Comparison of ENCODE assay signal across 18 cellular contexts in the genomic region with DNA sequence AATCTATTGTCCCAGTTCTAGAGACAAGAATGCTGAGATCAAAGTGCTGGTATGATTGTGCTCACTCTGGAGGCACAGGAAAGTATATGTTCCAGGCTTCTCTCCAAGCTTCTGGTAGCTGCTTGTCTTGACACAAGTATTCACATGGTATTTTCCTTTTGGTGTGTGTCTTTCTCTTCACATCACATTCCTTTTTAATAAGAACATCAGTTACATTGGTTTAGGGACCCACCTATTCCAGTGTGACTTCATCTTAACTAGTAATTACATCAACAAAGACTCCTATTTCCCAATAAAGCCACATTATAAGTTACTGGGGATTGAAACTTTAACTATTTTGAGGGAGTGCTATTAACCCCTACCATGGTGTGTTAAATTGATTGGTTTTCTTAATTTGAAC.
DNase-seq lines count a peak whose midpoint lies in the region; ATAC-seq and TF ChIP-seq lines count a peak whose summit lies in the region.
"Had no signal": no experiment of that assay in that cellular context is flagged by ENCODE, and none has a peak within 500 bp of the region (broad histone marks: within the 10 kb centered on the region; RNA-seq: fewer than 3 reads in every experiment).

No MANE protein-coding gene starts in this region.

- DNase-seq in Calu3 = no peak
- DNase-seq in amniotic epithelial cell (ENCODE audit: low read depth) = peak; percentile 9
- DNase-seq in epithelial cell of esophagus (ENCODE audit: low read depth) = peak; percentile 80
- peak; percentile 35 for DNase-seq in kidney epithelial cell (ENCODE audit: low read depth)
- no peak for DNase-seq in effector CD8-positive, alpha-beta T cell (lab: John Stamatoyannopoulos, UW)
- DNase-seq in germinal center (ENCODE audit: low spot score) = no peak
- DNase-seq: 8988T; BE2C; CD4-positive, alpha-beta T cell; DMS79 treated with DMSO at 0.1 percent for 48 hours; IMR-90; Karpas-422; NCI-H187; NCI-H446 treated with DMSO at 0.1 percent for 48 hours; NK-92 treated with Interleukin-12 subunit alpha and Interleukin-12 subunit beta, amount 100 ng/mL, for 24 hours; SHP77 treated with DMSO at 0.1 percent for 48 hours had no signal

- peaks cover 17% of the 10 kb centered on the region for H3K4me1 Mint-ChIP-seq in Calu3 (ENCODE audit: low read depth, unreplicated experiment)

- peak overlapping the region; percentile 44 for H3K27ac Mint-ChIP-seq in Calu3 (ENCODE audit: unreplicated experiment)
- H3K27ac Mint-ChIP-seq: CD4-positive, alpha-beta T cell had no signal

- H3K9me3 Mint-ChIP-seq in Calu3 (ENCODE audit: low read depth, unreplicated experiment) = no peaks in the 10 kb centered on the region

- intact Hi-C loops in Calu3 (cut with micrococcal nuclease; ENCODE audit: unreplicated experiment) = no loop called here

- H3K27me3 ChIP-seq in kidney epithelial cell (ENCODE audit: control insufficient read depth, insufficient read depth, low read length) = no peaks in the 10 kb centered on the region
- H3K27me3 ChIP-seq: BE2C had no signal

- ATAC-seq in GM19035 (IDR thresholded peaks at IDR 0.05; ENCODE audit: unreplicated experiment) (no peak), GM19351 (IDR thresholded peaks at IDR 0.05; ENCODE audit: unreplicated experiment) (no peak)

- H3K4me3 ChIP-seq in epithelial cell of esophagus (ENCODE audit: low read length) = no peak overlapping the region
- H3K4me3 ChIP-seq in kidney epithelial cell (ENCODE audit: low read depth, low read length) = no peak overlapping the region

- CTCF ChIA-PET in Calu3 (lab: Charles Lee) = interaction anchor here (0.6 kb wide), 1 partner anchor 277 kb away, joined by 5 read pairs; no protein-coding TSS in a partner anchor

- H3K36me3 Mint-ChIP-seq in Calu3 (ENCODE audit: insufficient read depth, unreplicated experiment) = no peaks in the 10 kb centered on the region

- H3K36me3 ChIP-seq in kidney epithelial cell (ENCODE audit: control insufficient read depth, insufficient read depth, low read length) = no peaks in the 10 kb centered on the region
- H3K36me3 ChIP-seq: BE2C had no signal

- no peaks in the 10 kb centered on the region for H3K27me3 Mint-ChIP-seq in Calu3 (ENCODE audit: unreplicated experiment)
- H3K27me3 Mint-ChIP-seq: CD4-positive, alpha-beta T cell had no signal

- TF ChIP-seq CTCF in Calu3 (IDR thresholded peaks at IDR 0.05; ENCODE audit: unreplicated experiment) (no peak), epithelial cell of esophagus (IDR thresholded peaks at IDR 0.05; ENCODE audit: insufficient read depth, low read depth, low read length, missing control alignments) (no peak), kidney epithelial cell (IDR thresholded peaks at IDR 0.05; ENCODE audit: insufficient read depth, low read length, poor library complexity, severe bottlenecking) (no peak)

- BruUV-seq in Calu3 (replicated peaks; lab: Mats Ljungman, UMichigan) = no TSS peak

- H3K4me3 Mint-ChIP-seq in Calu3 (ENCODE audit: low read depth, unreplicated experiment) = no peak overlapping the region
- H3K4me3 Mint-ChIP-seq: CD4-positive, alpha-beta T cell had no signal

Comparison
In these comparisons a context has a peak if more than half of its experiments do, and no peak if none do; other contexts are left out.
1. DNase-seq: peak in amniotic epithelial cell (single experiment), epithelial cell of esophagus (single experiment) and kidney epithelial cell (single experiment); none in Calu3 (single experiment), effector CD8-positive, alpha-beta T cell (single experiment) and germinal center (single experiment).